ENCODE assay signal across 8 cellular contexts in genomic region chr2:74198461-74199274, GRCh38. TPM values are rescaled to one million over a fixed set of nuclear protein-coding genes. Genes with fewer than 3 reads are reported as not detected.
DNase-seq lines count a peak whose midpoint lies in the region; ATAC-seq and TF ChIP-seq lines count a peak whose summit lies in the region.

TSS of gene MTHFD2 (plus strand) at chr2:74198615. CDS start at chr2:74198642, 27 bp downstream.

- H3K27me3 Mint-ChIP-seq in immature natural killer cell (ENCODE audit: low read depth in 3 of 3), result peaks cover 3 to 11% (median 3%) of the 10 kb centered on the region in 3 donors

- H3K27ac ChIP-seq in WERI-Rb-1 (peak within 1 kb of the TSS; percentile 97), mammary epithelial cell (ENCODE audit: insufficient read depth, low read depth, low read length) (peak within 1 kb of the TSS; percentile 87), spleen (peak within 1 kb of the TSS; percentile 94 to 98 (median 96))

- H3K36me3 Mint-ChIP-seq in immature natural killer cell, result peaks cover 0 to 3% (median 0%) of the 10 kb centered on the region in 3 donors

- H3K79me2 ChIP-seq in mammary epithelial cell (ENCODE audit: insufficient read depth, low read length), result peaks cover 52% of the 10 kb centered on the region

- peak within 1 kb of the TSS; percentile 93 for H3K9ac ChIP-seq in mammary epithelial cell (ENCODE audit: insufficient read depth, low read length)

- TF ChIP-seq CTCF in WERI-Rb-1 (IDR thresholded peaks at IDR 0.05; ENCODE audit: low read depth, low read length) (peak; percentile 98), mammary epithelial cell (conservative IDR thresholded peaks at IDR 0.05 in 1 of 2, IDR thresholded peaks at IDR 0.05 in 1 of 2; ENCODE audit: extremely low read depth in 1 of 2, insufficient read depth in 1 of 2, low read depth in 1 of 2, low read length in 2 of 2) (peak; percentile 66 to 87), spleen (IDR thresholded peaks at IDR 0.05 in 8 of 11, conservative IDR thresholded peaks at IDR 0.05 in 3 of 11) (peak; percentile 74 to 93 (median 89))

- H3K4me2 ChIP-seq in mammary epithelial cell (ENCODE audit: insufficient read depth, low read depth, low read length), result peak within 1 kb of the TSS; percentile 85

- TF ChIP-seq POLR2A in spleen (IDR thresholded peaks at IDR 0.05), result peak; percentile 59 to 71 (median 67)

- H3K4me3 Mint-ChIP-seq in immature natural killer cell, result peak within 1 kb of the TSS; percentile 94 to 99 (median 99)

- H3K27me3 ChIP-seq in WERI-Rb-1 (ENCODE audit: insufficient read depth, low read depth, severe bottlenecking) (no peaks in the 10 kb centered on the region), mammary epithelial cell (ENCODE audit: insufficient read depth, low read length) (no peaks in the 10 kb centered on the region), spleen (replicated peaks in 1 of 7) (no peaks in the 10 kb centered on the region)

- peaks cover 36% of the 10 kb centered on the region for H3K36me3 ChIP-seq in WERI-Rb-1
- H3K36me3 ChIP-seq in mammary epithelial cell (ENCODE audit: insufficient read depth, low read length), result peaks cover 6% of the 10 kb centered on the region
- H3K36me3 ChIP-seq in spleen, result peaks cover 0 to 14% (median 0%) of the 10 kb centered on the region in 6 donors

- H3K9me3 ChIP-seq in WERI-Rb-1 (ENCODE audit: severe bottlenecking) (no peaks in the 10 kb centered on the region), mammary epithelial cell (replicated peaks; ENCODE audit: insufficient read depth, low read length) (no peaks in the 10 kb centered on the region), spleen (no peaks in the 10 kb centered on the region)

- H3K4me3 ChIP-seq in WERI-Rb-1 (ENCODE audit: low read depth, low read length) (peak within 1 kb of the TSS; percentile 84), mammary epithelial cell (replicated peaks in 1 of 3; ENCODE audit: insufficient read depth in 1 of 3, low read depth in 2 of 3, low read length in 3 of 3) (peak within 1 kb of the TSS; percentile 67 to 86 (median 72)), spleen (peak within 1 kb of the TSS; percentile 81 to 90 (median 87))

- CTCF ChIA-PET in mammary epithelial cell (lab: Charles Lee; ENCODE audit: low non-redundant PET), result interaction anchor here (0.6 kb wide), 1 partner anchor 11 kb away, joined by 3 read pairs; no protein-coding TSS in a partner anchor

- WGBS in mammary epithelial cell (ENCODE audit: low coverage, missing lambda C conversion rate), result 3% methylated on average over 26 of the region's 96 CpGs
- WGBS in spleen, 5 donors, result 0 to 1% (median 0%) methylated on average over 34 to 96 of the region's 96 CpGs

- ATAC-seq in GM18907 (IDR thresholded peaks at IDR 0.05; ENCODE audit: unreplicated experiment), result peak; percentile 90
- ATAC-seq in HG03159 (IDR thresholded peaks at IDR 0.05; ENCODE audit: unreplicated experiment), result peak; percentile 87

- in situ Hi-C loops in mammary epithelial cell (cut with MboI; ENCODE audit: low sequenced_read_pairs in 2 of 2), result no loop called here

- peaks cover 5% of the 10 kb centered on the region for H4K20me1 ChIP-seq in mammary epithelial cell (ENCODE audit: insufficient read depth, low read length)

- DNase-seq in AG08395 (ENCODE audit: low spot score), result peak; percentile 94
- peak; percentile 98 for DNase-seq in NCI-H2227 (lab: John Stamatoyannopoulos, UW; ENCODE audit: unreplicated experiment)
- DNase-seq in WERI-Rb-1, result peak; percentile 98
- DNase-seq in mammary epithelial cell, result peak; percentile 97
- peak; percentile 88 to 89 (median 89) for DNase-seq in immature natural killer cell
- peak; percentile 98 for DNase-seq in spleen

- H3K27ac Mint-ChIP-seq in immature natural killer cell, result peak within 1 kb of the TSS; percentile 97 to 100 (median 98)

- dilution Hi-C loops in mammary epithelial cell (cut with HindIII; ENCODE audit: low sequenced_read_pairs), result no loop called here

- H2AFZ ChIP-seq in mammary epithelial cell (ENCODE audit: low read depth, low read length), result peak within 1 kb of the TSS; percentile 80

- peaks cover 0 to 3% (median 0%) of the 10 kb centered on the region in 6 donors for H3K9me3 Mint-ChIP-seq in immature natural killer cell

- peaks cover 15% of the 10 kb centered on the region for H3K4me1 ChIP-seq in mammary epithelial cell (ENCODE audit: insufficient read depth, low read length)
- peaks cover 16 to 51% (median 38%) of the 10 kb centered on the region in 6 donors for H3K4me1 ChIP-seq in spleen

- no TSS peak for BruUV-seq in mammary epithelial cell (replicated peaks; lab: Mats Ljungman, UMichigan)

- intact Hi-C loops in mammary epithelial cell (cut with micrococcal nuclease) (loop anchor here (1.0 to 10.0 kb wide), 5 partner anchors 10 to 934 kb away; partner anchors contain the start of gene MOB1A), spleen (cut with DNase I; ENCODE audit: low total_unique reads) (no loop called here)

- H3K4me1 Mint-ChIP-seq in immature natural killer cell, result peaks cover 23 to 29% of the 10 kb centered on the region in 2 donors

RNA-seq across cellular contexts. Expression of gene MTHFD2, which starts in this region (rescaled TPM):
- total RNA-seq in mammary epithelial cell, result 100 to 1,000 TPM; 302 to 350 TPM
- 187 TPM for polyA plus RNA-seq in mammary epithelial cell
- 119 TPM for polyA minus RNA-seq in mammary epithelial cell
- 10 to 100 TPM; 20.3 to 25.8 (median 20.4) TPM for polyA plus RNA-seq in immature natural killer cell
- total RNA-seq in spleen, result 10 to 100 TPM; 32.5 to 71.1 (median 45.1) TPM
- 10 to 100 TPM; 17.8 to 35.8 (median 26.8) TPM for polyA plus RNA-seq in spleen

Comparison
In these comparisons a context has a peak if more than half of its experiments do, and no peak if none do; other contexts are left out.
1. Peak in every context shown above with its lines: DNase-seq, ATAC-seq, H3K4me3 ChIP-seq and H3K27ac ChIP-seq.
2. RNA of gene MTHFD2 (total RNA-seq): 302 to 350 TPM in mammary epithelial cell; 32.5 to 71.1 TPM in spleen; every median in the first group is over 4 times any median in the second.